Comparison of ENCODE assay signal across 19 cellular contexts in genomic region chr22:49676783-49677494, GRCh38.
DNase-seq lines count a peak whose midpoint lies in the region; ATAC-seq, FAIRE-seq and TF ChIP-seq lines count a peak whose summit lies in the region.
"Had no signal": no experiment of that assay in that cellular context is flagged by ENCODE, and none has a peak within 500 bp of the region (broad histone marks: within the 10 kb centered on the region; RNA-seq: fewer than 3 reads in every experiment).

No MANE protein-coding gene starts in this region.

- FAIRE-seq in kidney (lab: Jason Lieb, UNC): no peak
- FAIRE-seq: GM12878, GM18507 had no signal

- H3K4me1 ChIP-seq in kidney (ENCODE audit: control insufficient read depth in 1 of 2, insufficient read depth in 1 of 2, low read depth in 1 of 2, low read length in 2 of 2) (no peaks in the 10 kb centered on the region), upper lobe of right lung (no peaks in the 10 kb centered on the region), OCI-LY7 (ENCODE audit: insufficient read depth, low read length, poor library complexity, severe bottlenecking) (no peaks in the 10 kb centered on the region)

- H2AFZ ChIP-seq in OCI-LY7 (ENCODE audit: low read length): no peak overlapping the region

- H3K4me3 ChIP-seq in kidney (ENCODE audit: low read length in 2 of 2) (no peak overlapping the region), upper lobe of right lung (no peak overlapping the region), OCI-LY7 (ENCODE audit: low read depth, low read length, poor library complexity, severe bottlenecking) (no peak overlapping the region)
- H3K4me3 ChIP-seq: BLaER1, GM12878 had no signal

- no peaks in the 10 kb centered on the region for H3K36me3 ChIP-seq in kidney (ENCODE audit: control insufficient read depth in 1 of 2, insufficient read depth in 2 of 2, low read length in 2 of 2)
- H3K36me3 ChIP-seq in upper lobe of right lung: no peaks in the 10 kb centered on the region
- H3K36me3 ChIP-seq in OCI-LY7 (ENCODE audit: insufficient read depth, low read length): no peaks in the 10 kb centered on the region
- H3K36me3 ChIP-seq: BLaER1 had no signal

- H3K9me3 ChIP-seq in kidney (ENCODE audit: control insufficient read depth in 1 of 2, low read length in 2 of 2) (no peaks in the 10 kb centered on the region), upper lobe of right lung (no peaks in the 10 kb centered on the region), OCI-LY7 (ENCODE audit: low read length) (no peaks in the 10 kb centered on the region)
- H3K9me3 ChIP-seq: BLaER1 had no signal

- POLR2A ChIA-PET in OCI-LY7 (lab: Charles Lee): interaction anchor here (1.3 kb wide), 1 partner anchor 11 kb away, joined by 4 read pairs; no protein-coding TSS in a partner anchor

- H4K20me1 ChIP-seq in OCI-LY7 (ENCODE audit: insufficient read depth, low read length): no peaks in the 10 kb centered on the region
- H4K20me1 ChIP-seq: BLaER1 had no signal

- H3K4me2 ChIP-seq in OCI-LY7 (ENCODE audit: low read length): no peak overlapping the region
- H3K4me2 ChIP-seq: BLaER1, KMS-11 had no signal

- DNase-seq in cardiac septum (ENCODE audit: low spot score) (peak; percentile 69), Right ventricle myocardium inferior (ENCODE audit: missing footprints) (no peak), kidney (peak; percentile 44), posterior vena cava (ENCODE audit: low spot score) (peak; percentile 55), upper lobe of right lung (no peak), OCI-LY7 (ENCODE audit: low spot score) (no peak)
- DNase-seq: DMS 273 treated with DMSO at 0.1 percent for 48 hours, GDM1, NCI-H1436, NCI-H2029 treated with DMSO at 0.1 percent for 48 hours, NCI-H2171 treated with DMSO at 0.1 percent for 48 hours, NCI-H446 treated with DMSO at 0.1 percent for 48 hours had no signal

- H3K27me3 ChIP-seq in upper lobe of right lung: peaks cover 24% of the 10 kb centered on the region

- intact Hi-C loops in cardiac septum (cut with DNase I): no loop called here
- intact Hi-C loops in Right ventricle myocardium inferior (cut with DNase I): no loop called here
- intact Hi-C loops in kidney (cut with DNase I): no loop called here
- intact Hi-C loops in posterior vena cava (cut with DNase I): no loop called here
- intact Hi-C loops in upper lobe of right lung (cut with DNase I): no loop called here
- intact Hi-C loops in OCI-LY7 (cut with micrococcal nuclease; ENCODE audit: unreplicated experiment): no loop called here

- no peak for TF ChIP-seq CTCF in kidney (IDR thresholded peaks at IDR 0.05; ENCODE audit: borderline replicate concordance, extremely low read depth, insufficient read depth)
- no peak for TF ChIP-seq CTCF in upper lobe of right lung (IDR thresholded peaks at IDR 0.05)
- TF ChIP-seq CTCF in OCI-LY7 (conservative IDR thresholded peaks at IDR 0.05; ENCODE audit: low read length): no peak

- no peaks in the 10 kb centered on the region for H3K9me2 ChIP-seq in OCI-LY7 (ENCODE audit: insufficient read depth, low read length)

- ATAC-seq in Right ventricle myocardium inferior: no peak
- ATAC-seq in upper lobe of right lung: peak; percentile 17
- no peak for ATAC-seq in GM21619 (IDR thresholded peaks at IDR 0.05; ENCODE audit: unreplicated experiment)
- ATAC-seq in GM18861 (IDR thresholded peaks at IDR 0.05; ENCODE audit: unreplicated experiment): no peak
- ATAC-seq: GM12878, Panc1 had no signal

- H3K79me2 ChIP-seq in OCI-LY7 (ENCODE audit: insufficient read depth, low read depth, low read length): no peaks in the 10 kb centered on the region

- no peak overlapping the region for H3K9ac ChIP-seq in kidney (ENCODE audit: low read length in 2 of 2)
- H3K9ac ChIP-seq: BLaER1, KMS-11 had no signal

- CTCF ChIA-PET in OCI-LY7 (lab: Charles Lee; ENCODE audit: unreplicated experiment): interaction anchor here (0.6 to 1.1 kb wide), 2 partner anchors 24 to 86 kb away, joined by 3 read pairs; no protein-coding TSS in a partner anchor

- BruUV-seq in OCI-LY7 (replicated peaks; lab: Mats Ljungman, UMichigan): no TSS peak

- no peak overlapping the region for H3K27ac ChIP-seq in kidney (ENCODE audit: low read depth in 2 of 2, low read length in 2 of 2)
- H3K27ac ChIP-seq in upper lobe of right lung: no peak overlapping the region
- no peak overlapping the region for H3K27ac ChIP-seq in OCI-LY7 (ENCODE audit: low read depth, low read length, poor library complexity, severe bottlenecking)
- H3K27ac ChIP-seq: BLaER1, KMS-11 had no signal

Comparison
In these comparisons a context has a peak if more than half of its experiments do, and no peak if none do; other contexts are left out.
1. DNase-seq: peak in cardiac septum (single experiment), kidney (single experiment) and posterior vena cava (single experiment); none in Right ventricle myocardium inferior (single experiment), upper lobe of right lung (single experiment) and OCI-LY7 (single experiment).